In genomic region chr22:35620624-35621245, GRCh38 we compare ENCODE assay signal across 13 cellular contexts. TPM values are rescaled to one million over a fixed set of nuclear protein-coding genes. Genes with fewer than 3 reads are reported as not detected.
DNase-seq lines count a peak whose midpoint lies in the region; TF ChIP-seq lines count a peak whose summit lies in the region.
"Had no signal": no experiment of that assay in that cellular context is flagged by ENCODE, and none has a peak within 500 bp of the region (broad histone marks: within the 10 kb centered on the region; RNA-seq: fewer than 3 reads in every experiment).

No MANE protein-coding gene starts in this region.

- H3K4ac ChIP-seq in mesendoderm (ENCODE audit: low read depth, low read length), result no peak overlapping the region

- H3K27ac ChIP-seq in brain microvascular endothelial cell (no peak overlapping the region), mesendoderm (ENCODE audit: low read depth, low read length) (no peak overlapping the region), mammary epithelial cell (ENCODE audit: insufficient read depth, low read depth, low read length) (no peak overlapping the region)

- no peak overlapping the region for H3K56ac ChIP-seq in mesendoderm (ENCODE audit: low read length)

- no peak overlapping the region for H2BK5ac ChIP-seq in mesendoderm (ENCODE audit: low read length)

- H2BK120ac ChIP-seq in mesendoderm (ENCODE audit: low read depth, low read length), result no peak overlapping the region

- no peaks in the 10 kb centered on the region for H3K27me3 Mint-ChIP-seq in osteocyte (ENCODE audit: unreplicated experiment)
- peaks cover 3% of the 10 kb centered on the region for H3K27me3 Mint-ChIP-seq in activated CD4-positive, alpha-beta T cell treated with anti-CD3 and anti-CD28 coated beads, Interleukin-2, amount 10 ng/mL, durations not matched to agents 7 days and 5 days

- intact Hi-C loops in mammary epithelial cell (cut with micrococcal nuclease), result no loop called here

- H3K36me3 ChIP-seq in brain microvascular endothelial cell (replicated peaks) (no peaks in the 10 kb centered on the region), mesendoderm (ENCODE audit: control insufficient read depth, insufficient read depth, low read length) (no peaks in the 10 kb centered on the region), mammary epithelial cell (ENCODE audit: insufficient read depth, low read length) (no peaks in the 10 kb centered on the region)

- H3K9ac ChIP-seq in mesendoderm (ENCODE audit: low read length) (no peak overlapping the region), mammary epithelial cell (ENCODE audit: insufficient read depth, low read length) (no peak overlapping the region)

- H4K5ac ChIP-seq in mesendoderm (ENCODE audit: low read length), result no peak overlapping the region

- no peak overlapping the region for H3K18ac ChIP-seq in mesendoderm (ENCODE audit: low read length)

- CTCF ChIA-PET in mammary epithelial cell (lab: Charles Lee; ENCODE audit: low non-redundant PET), result interaction anchor here (0.5 kb wide), 1 partner anchor 26 kb away, joined by 3 read pairs; no protein-coding TSS in a partner anchor
- CTCF ChIA-PET in activated CD4-positive, alpha-beta T cell treated with anti-CD3 and anti-CD28 coated beads, Interleukin-2, amount 10 ng/mL, durations not matched to agents 7 days and 5 days (lab: Charles Lee), result interaction anchor here (0.9 to 1.6 kb wide), 5 partner anchors 9 to 445 kb away, joined by 3 to 7 read pairs (median 4); no protein-coding TSS in a partner anchor

- H4K8ac ChIP-seq in mesendoderm (ENCODE audit: low read depth, low read length), result no peak overlapping the region

- H3K23ac ChIP-seq in mesendoderm (ENCODE audit: low read length), result no peak overlapping the region

- no peak overlapping the region for H3K4me3 Mint-ChIP-seq in osteocyte (ENCODE audit: unreplicated experiment)
- H3K4me3 Mint-ChIP-seq in activated CD4-positive, alpha-beta T cell treated with anti-CD3 and anti-CD28 coated beads, Interleukin-2, amount 10 ng/mL, durations not matched to agents 7 days and 5 days, result no peak overlapping the region
- H3K4me3 Mint-ChIP-seq: CD8-positive, alpha-beta memory T cell had no signal

- no peak overlapping the region for H2AFZ ChIP-seq in mammary epithelial cell (ENCODE audit: low read depth, low read length)

- H3K4me2 ChIP-seq in mesendoderm (ENCODE audit: low read length), result no peak overlapping the region
- H3K4me2 ChIP-seq in mammary epithelial cell (ENCODE audit: insufficient read depth, low read depth, low read length), result no peak overlapping the region

- no peaks in the 10 kb centered on the region for H3K9me3 Mint-ChIP-seq in osteocyte (ENCODE audit: unreplicated experiment)
- no peaks in the 10 kb centered on the region for H3K9me3 Mint-ChIP-seq in activated CD4-positive, alpha-beta T cell treated with anti-CD3 and anti-CD28 coated beads, Interleukin-2, amount 10 ng/mL, durations not matched to agents 7 days and 5 days
- H3K9me3 Mint-ChIP-seq: CD8-positive, alpha-beta memory T cell had no signal

- POLR2A ChIA-PET in activated CD4-positive, alpha-beta T cell treated with anti-CD3 and anti-CD28 coated beads, Interleukin-2, amount 10 ng/mL, durations not matched to agents 7 days and 5 days (lab: Charles Lee), result no interaction called here

- no peaks in the 10 kb centered on the region for H4K20me1 ChIP-seq in mammary epithelial cell (ENCODE audit: insufficient read depth, low read length)

- no peaks in the 10 kb centered on the region for H3K27me3 ChIP-seq in brain microvascular endothelial cell (replicated peaks)
- H3K27me3 ChIP-seq in mesendoderm (ENCODE audit: insufficient read depth, low read length, poor library complexity), result no peaks in the 10 kb centered on the region
- H3K27me3 ChIP-seq in mammary epithelial cell (ENCODE audit: insufficient read depth, low read length), result no peaks in the 10 kb centered on the region

- H3K4me1 ChIP-seq in mesendoderm (ENCODE audit: control insufficient read depth, low read depth, low read length) (no peaks in the 10 kb centered on the region), mammary epithelial cell (ENCODE audit: insufficient read depth, low read length) (peaks cover 2% of the 10 kb centered on the region)

- no TSS peak for BruUV-seq in mammary epithelial cell (replicated peaks; lab: Mats Ljungman, UMichigan)

- H3K9me3 ChIP-seq in mammary epithelial cell (replicated peaks; ENCODE audit: insufficient read depth, low read length), result no peaks in the 10 kb centered on the region

- in situ Hi-C loops in brain microvascular endothelial cell (cut with HindIII; ENCODE audit: low pct_ligation_motif_present, low sequenced_read_pairs), result no loop called here
- in situ Hi-C loops in mammary epithelial cell (cut with MboI; ENCODE audit: low sequenced_read_pairs in 2 of 2), result loop anchor here (10.0 kb wide), 1 partner anchor 504 kb away; no protein-coding TSS in a partner anchor

- no CpG with 5 or more reads among the region's 15 CpGs for WGBS in mesendoderm (ENCODE audit: extremely low coverage, insufficient coverage, low lambda C conversion rate)
- WGBS in mammary epithelial cell (ENCODE audit: low coverage, missing lambda C conversion rate), result 85% methylated on average over 14 of the region's 15 CpGs

- H3K27ac Mint-ChIP-seq in osteocyte (ENCODE audit: unreplicated experiment), result no peak overlapping the region
- no peak overlapping the region for H3K27ac Mint-ChIP-seq in activated CD4-positive, alpha-beta T cell treated with anti-CD3 and anti-CD28 coated beads, Interleukin-2, amount 10 ng/mL, durations not matched to agents 7 days and 5 days
- H3K27ac Mint-ChIP-seq: CD8-positive, alpha-beta memory T cell had no signal

- dilution Hi-C loops in mammary epithelial cell (cut with HindIII; ENCODE audit: low sequenced_read_pairs), result loop anchor here (5.0 kb wide), 1 partner anchor 278 kb away; no protein-coding TSS in a partner anchor

- no peak overlapping the region for H2BK15ac ChIP-seq in mesendoderm (replicated peaks; ENCODE audit: low read depth)

- DNase-seq in Ammon's horn (ENCODE audit: low spot score) (peak; percentile 28), NCI-H1092 (lab: John Stamatoyannopoulos, UW) (peak; percentile 58), brain microvascular endothelial cell (peak; percentile 34), mesendoderm (peak; percentile 75), mammary epithelial cell (no peak), osteocyte (ENCODE audit: extremely low spot score, unreplicated experiment) (no peak), NCI-H226 (no peak)
- no peak for DNase-seq in activated CD4-positive, alpha-beta T cell treated with anti-CD3 and anti-CD28 coated beads, Interleukin-2, amount 10 ng/mL, durations not matched to agents 7 days and 5 days
- DNase-seq: CD8-positive, alpha-beta memory T cell; kidney glomerular epithelial cell; NK-92 treated with Interleukin-12 subunit alpha and Interleukin-12 subunit beta, amount 100 ng/mL, for 24 hours; T-helper 2 cell had no signal

- H2AK5ac ChIP-seq in mesendoderm (ENCODE audit: low read length), result no peak overlapping the region

- TF ChIP-seq CTCF in brain microvascular endothelial cell (IDR thresholded peaks at IDR 0.05; ENCODE audit: low read depth, low read length, missing control alignments) (no peak), mammary epithelial cell (conservative IDR thresholded peaks at IDR 0.05 in 1 of 2, IDR thresholded peaks at IDR 0.05 in 1 of 2; ENCODE audit: extremely low read depth in 1 of 2, insufficient read depth in 1 of 2, low read depth in 1 of 2, low read length in 2 of 2) (no peak), osteocyte (IDR thresholded peaks at IDR 0.05) (no peak)

- no peaks in the 10 kb centered on the region for H3K79me2 ChIP-seq in mesendoderm (ENCODE audit: control insufficient read depth, insufficient read depth, low read length)
- H3K79me2 ChIP-seq in mammary epithelial cell (ENCODE audit: insufficient read depth, low read length), result no peaks in the 10 kb centered on the region

- H3K79me1 ChIP-seq in mesendoderm (ENCODE audit: low read length), result no peaks in the 10 kb centered on the region

- peaks cover 9% of the 10 kb centered on the region for H3K4me1 Mint-ChIP-seq in osteocyte (ENCODE audit: unreplicated experiment)
- peaks cover 14% of the 10 kb centered on the region for H3K4me1 Mint-ChIP-seq in activated CD4-positive, alpha-beta T cell treated with anti-CD3 and anti-CD28 coated beads, Interleukin-2, amount 10 ng/mL, durations not matched to agents 7 days and 5 days

- H3K36me3 Mint-ChIP-seq in osteocyte (ENCODE audit: unreplicated experiment), result no peaks in the 10 kb centered on the region
- no peaks in the 10 kb centered on the region for H3K36me3 Mint-ChIP-seq in activated CD4-positive, alpha-beta T cell treated with anti-CD3 and anti-CD28 coated beads, Interleukin-2, amount 10 ng/mL, durations not matched to agents 7 days and 5 days (ENCODE audit: low read depth)
- H3K36me3 Mint-ChIP-seq: CD8-positive, alpha-beta memory T cell had no signal

- H3K4me3 ChIP-seq in brain microvascular endothelial cell (ENCODE audit: low read depth, low read length) (no peak overlapping the region), mesendoderm (ENCODE audit: low read length) (no peak overlapping the region), mammary epithelial cell (replicated peaks in 1 of 3; ENCODE audit: insufficient read depth in 1 of 3, low read depth in 2 of 3, low read length in 3 of 3) (no peak overlapping the region)

RNA-seq across cellular contexts. Expression of gene MB, which starts 3.6 kb away (rescaled TPM):
- 0.04 TPM for polyA plus RNA-seq in mesendoderm (2013, experiment 1 of 2)
- polyA plus RNA-seq in mesendoderm (2013, experiment 2 of 2), result 0.04 TPM
- total RNA-seq in mammary epithelial cell (not detected), osteocyte (not detected in 2 replicates)
- not detected for polyA plus RNA-seq in mammary epithelial cell
- polyA minus RNA-seq in mammary epithelial cell, result not detected
- under 1 TPM in 1 of 2 experiments, not detected in 1; 0.20 TPM for total RNA-seq in activated CD4-positive, alpha-beta T cell treated with anti-CD3 and anti-CD28 coated beads, Interleukin-2, amount 10 ng/mL, durations not matched to agents 7 days and 5 days
- total RNA-seq: HT1080 had no signal
- polyA plus RNA-seq: CD8-positive, alpha-beta memory T cell had no signal

RNA-seq across cellular contexts. Expression of gene APOL6, which starts 27.5 kb away (rescaled TPM):
- polyA plus RNA-seq in mesendoderm (2013, experiment 1 of 2), result 0.11 TPM
- 0.11 TPM for polyA plus RNA-seq in mesendoderm (2013, experiment 2 of 2)
- 10 to 100 TPM; 10.6 to 21.5 TPM for total RNA-seq in mammary epithelial cell
- 3.0 TPM for polyA plus RNA-seq in mammary epithelial cell
- 9.0 TPM for polyA minus RNA-seq in mammary epithelial cell
- total RNA-seq in osteocyte, result 11.8 and 14.3 TPM in 2 replicates
- 10 to 100 TPM; 83.6 to 91.5 TPM for total RNA-seq in activated CD4-positive, alpha-beta T cell treated with anti-CD3 and anti-CD28 coated beads, Interleukin-2, amount 10 ng/mL, durations not matched to agents 7 days and 5 days

Comparison
In these comparisons a context has a peak if more than half of its experiments do, and no peak if none do; other contexts are left out.
1. DNase-seq: peak in Ammon's horn (single experiment), NCI-H1092 (single experiment), brain microvascular endothelial cell (single experiment) and mesendoderm (single experiment); none in mammary epithelial cell (single experiment), osteocyte (single experiment), activated CD4-positive, alpha-beta T cell treated with anti-CD3 and anti-CD28 coated beads, Interleukin-2, amount 10 ng/mL, durations not matched to agents 7 days and 5 days (single experiment) and NCI-H226 (single experiment).